ENCODE assay signal across 11 cellular contexts in genomic region chr3:71047616-71048531, GRCh38.
DNase-seq lines count a peak whose midpoint lies in the region; ATAC-seq, FAIRE-seq and TF ChIP-seq lines count a peak whose summit lies in the region.
"Had no signal": no experiment of that assay in that cellular context is flagged by ENCODE, and none has a peak within 500 bp of the region (broad histone marks: within the 10 kb centered on the region; RNA-seq: fewer than 3 reads in every experiment).

No MANE protein-coding gene starts in this region.

- peak overlapping the region; percentile 50 for H3K27ac ChIP-seq in lower lobe of right lung
- H3K27ac ChIP-seq in stomach: peak overlapping the region in 4 of 5 donors; percentile 63 to 81 (median 70)

- WGBS in stomach, 5 donors: 36 to 57% (median 44%) methylated on average over 8 of the region's 8 CpGs

- H3K4me3 ChIP-seq in lower lobe of right lung: no peak overlapping the region
- no peak overlapping the region for H3K4me3 ChIP-seq in stomach

- H3K4me1 Mint-ChIP-seq in activated CD4-positive, alpha-beta T cell treated with anti-CD3 and anti-CD28 coated beads, Interleukin-2, amount 10 ng/mL, durations not matched to agents 7 days and 5 days: peaks cover 91% of the 10 kb centered on the region
- peaks cover 79% of the 10 kb centered on the region for H3K4me1 Mint-ChIP-seq in activated T-helper 17 cell treated with anti-CD3 and anti-CD28 coated beads, Interleukin-2, amount 50 U/mL, for 72 hours

- CTCF ChIA-PET in activated CD4-positive, alpha-beta T cell treated with anti-CD3 and anti-CD28 coated beads, Interleukin-2, amount 10 ng/mL, durations not matched to agents 7 days and 5 days (lab: Charles Lee): interaction anchor here (0.7 to 1.3 kb wide), 2 partner anchors 9 to 415 kb away, joined by 3 to 4 read pairs; no protein-coding TSS in a partner anchor

- no peak for TF ChIP-seq CTCF in lower lobe of right lung (IDR thresholded peaks at IDR 0.05)
- no peak for TF ChIP-seq CTCF in stomach (IDR thresholded peaks at IDR 0.05)

- POLR2A ChIA-PET in activated CD4-positive, alpha-beta T cell treated with anti-CD3 and anti-CD28 coated beads, Interleukin-2, amount 10 ng/mL, durations not matched to agents 7 days and 5 days (lab: Charles Lee): no interaction called here

- H3K27ac Mint-ChIP-seq in activated CD4-positive, alpha-beta T cell treated with anti-CD3 and anti-CD28 coated beads, Interleukin-2, amount 10 ng/mL, durations not matched to agents 7 days and 5 days: peak overlapping the region; percentile 39
- H3K27ac Mint-ChIP-seq in activated T-helper 17 cell treated with anti-CD3 and anti-CD28 coated beads, Interleukin-2, amount 50 U/mL, for 72 hours: peak overlapping the region; percentile 90

- peaks cover 59% of the 10 kb centered on the region for H3K4me1 ChIP-seq in lower lobe of right lung
- peaks cover 46 to 93% (median 76%) of the 10 kb centered on the region in 4 donors for H3K4me1 ChIP-seq in stomach

- peaks cover 90% of the 10 kb centered on the region for H3K36me3 Mint-ChIP-seq in activated CD4-positive, alpha-beta T cell treated with anti-CD3 and anti-CD28 coated beads, Interleukin-2, amount 10 ng/mL, durations not matched to agents 7 days and 5 days (ENCODE audit: low read depth)
- peaks cover 100% of the 10 kb centered on the region for H3K36me3 Mint-ChIP-seq in activated T-helper 17 cell treated with anti-CD3 and anti-CD28 coated beads, Interleukin-2, amount 50 U/mL, for 72 hours (ENCODE audit: low read depth)

- no peak for FAIRE-seq in HTR-8/SVneo (lab: Jason Lieb, UNC)
- FAIRE-seq: GM12891 had no signal

- DNase-seq in activated CD4-positive, alpha-beta T cell treated with anti-CD3 and anti-CD28 coated beads, Interleukin-2, amount 10 ng/mL, durations not matched to agents 7 days and 5 days: no peak
- DNase-seq in activated CD4-positive, alpha-beta T cell treated with anti-CD3 and anti-CD28 coated beads for 48 hours: no peak
- no peak for DNase-seq in lower lobe of right lung
- no peak for DNase-seq in stomach
- no peak for DNase-seq in stimulated activated CD8-positive, alpha-beta memory T cell treated with anti-CD3 and anti-CD28 coated beads, Interleukin-4, amount 100 ng/mL, for 48 hours
- no peak for DNase-seq in NCI-H446 treated with DMSO at 0.1 percent for 48 hours (lab: John Stamatoyannopoulos, UW)
- no peak for DNase-seq in HTR-8/SVneo (ENCODE audit: insufficient read length, low spot score)
- DNase-seq: amygdala, NCI-H510A treated with DMSO at 0.1 percent for 48 hours had no signal

- H3K9me3 ChIP-seq in lower lobe of right lung (no peaks in the 10 kb centered on the region), stomach (no peaks in the 10 kb centered on the region)

- H3K4me3 Mint-ChIP-seq in activated CD4-positive, alpha-beta T cell treated with anti-CD3 and anti-CD28 coated beads, Interleukin-2, amount 10 ng/mL, durations not matched to agents 7 days and 5 days: no peak overlapping the region
- H3K4me3 Mint-ChIP-seq in activated T-helper 17 cell treated with anti-CD3 and anti-CD28 coated beads, Interleukin-2, amount 50 U/mL, for 72 hours: no peak overlapping the region

- H3K36me3 ChIP-seq in lower lobe of right lung: peaks cover 77% of the 10 kb centered on the region
- peaks cover 35 to 76% (median 69%) of the 10 kb centered on the region in 4 donors for H3K36me3 ChIP-seq in stomach

- no peak for TF ChIP-seq POLR2A in stomach (IDR thresholded peaks at IDR 0.05)

- no peaks in the 10 kb centered on the region for H3K27me3 Mint-ChIP-seq in activated CD4-positive, alpha-beta T cell treated with anti-CD3 and anti-CD28 coated beads, Interleukin-2, amount 10 ng/mL, durations not matched to agents 7 days and 5 days
- H3K27me3 Mint-ChIP-seq in activated T-helper 17 cell treated with anti-CD3 and anti-CD28 coated beads, Interleukin-2, amount 50 U/mL, for 72 hours: no peaks in the 10 kb centered on the region

- ATAC-seq in activated T-helper 17 cell treated with anti-CD3 and anti-CD28 coated beads, Interleukin-2, amount 50 U/mL, for 72 hours (replicated peaks): peak; percentile 27
- no peak for ATAC-seq in lower lobe of right lung

- intact Hi-C loops in lower lobe of right lung (cut with DNase I): no loop called here
- intact Hi-C loops in stomach (cut with DNase I; ENCODE audit: low total_unique reads): no loop called here

- no peaks in the 10 kb centered on the region for H3K27me3 ChIP-seq in lower lobe of right lung (ENCODE audit: low read depth)
- no peaks in the 10 kb centered on the region for H3K27me3 ChIP-seq in stomach

- no peaks in the 10 kb centered on the region for H3K9me3 Mint-ChIP-seq in activated CD4-positive, alpha-beta T cell treated with anti-CD3 and anti-CD28 coated beads, Interleukin-2, amount 10 ng/mL, durations not matched to agents 7 days and 5 days
- H3K9me3 Mint-ChIP-seq in activated T-helper 17 cell treated with anti-CD3 and anti-CD28 coated beads, Interleukin-2, amount 50 U/mL, for 72 hours: no peaks in the 10 kb centered on the region

- TF ChIP-seq EP300 in stomach (IDR thresholded peaks at IDR 0.05): no peak
